Comparison of ENCODE assay signal across 23 cellular contexts in the genomic region with DNA sequence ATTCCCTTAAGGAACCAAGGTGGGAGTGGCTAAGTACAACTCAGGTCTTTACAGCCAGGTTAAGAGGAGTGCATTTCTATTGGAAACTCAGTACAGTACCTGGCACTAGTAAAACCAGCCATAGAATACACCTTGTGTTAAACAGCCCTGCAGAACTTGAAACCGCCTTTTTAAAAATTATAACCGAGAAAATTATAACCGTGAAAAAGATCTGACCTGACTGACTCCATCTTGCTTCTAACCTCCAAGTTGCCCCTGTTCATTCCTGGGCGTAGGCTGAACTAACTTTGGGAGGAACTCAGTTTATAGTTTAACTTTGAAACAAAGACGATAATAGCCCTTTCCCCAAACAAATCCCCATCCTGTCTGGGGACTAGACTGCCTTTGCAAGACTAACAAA.
A peak's percentile ranks its signal among the peaks of the same experiment; 100 is the strongest.
DNase-seq lines count a peak whose midpoint lies in the region; ATAC-seq and TF ChIP-seq lines count a peak whose summit lies in the region.
"Had no signal": no experiment of that assay in that cellular context is flagged by ENCODE, and none has a peak within 500 bp of the region (broad histone marks: within the 10 kb centered on the region; RNA-seq: fewer than 3 reads in every experiment).

No MANE protein-coding gene starts in this region.

- ATAC-seq in IMR-90 (ENCODE audit: low read depth) (no peak), HG03135 (IDR thresholded peaks at IDR 0.05; ENCODE audit: unreplicated experiment) (no peak)
- ATAC-seq: GM12878, left lung, mucosa of descending colon, Right ventricle myocardium inferior had no signal

- dilution Hi-C loops in IMR-90 (cut with HindIII; ENCODE audit: low sequenced_read_pairs, unreplicated experiment) = no loop called here

- no peaks in the 10 kb centered on the region for H3K27me3 ChIP-seq in AG04450 (ENCODE audit: control insufficient read depth, insufficient read depth, low read length)
- H3K27me3 ChIP-seq in IMR-90 (ENCODE audit: control insufficient read depth, insufficient read depth, low read length) = no peaks in the 10 kb centered on the region
- H3K27me3 ChIP-seq: BLaER1, left lung had no signal

- H4K8ac ChIP-seq in IMR-90 (ENCODE audit: low read depth in 2 of 2, low read length in 2 of 2) = peak overlapping the region; percentile 72 to 98

- peak overlapping the region; percentile 97 for H2AK5ac ChIP-seq in IMR-90 (ENCODE audit: low read depth, low read length)

- H3K27me3 Mint-ChIP-seq in chondrocyte (ENCODE audit: low read depth) (no peaks in the 10 kb centered on the region), mesothelial cell of epicardium (ENCODE audit: low read depth) (no peaks in the 10 kb centered on the region)
- H3K27me3 Mint-ChIP-seq: activated CD4-positive, alpha-beta memory T cell treated with anti-CD3 and anti-CD28 coated beads, Interleukin-2, amount 10 ng/mL, durations not matched to agents 7 days and 5 days; activated naive CD8-positive, alpha-beta T cell treated with anti-CD3 and anti-CD28 coated beads, Interleukin-2, amount 10 ng/mL, durations not matched to agents 7 days and 5 days had no signal

- TF ChIP-seq CTCF in AG04450 (IDR thresholded peaks at IDR 0.05; ENCODE audit: low read depth, low read length) (no peak), IMR-90 (conservative IDR thresholded peaks at IDR 0.05; ENCODE audit: low read depth, low read length) (no peak), chondrocyte (IDR thresholded peaks at IDR 0.05) (no peak), mesothelial cell of epicardium (IDR thresholded peaks at IDR 0.05; ENCODE audit: unreplicated experiment) (no peak)

- H3K4me3 Mint-ChIP-seq in chondrocyte (ENCODE audit: unreplicated experiment) = no peak overlapping the region
- H3K4me3 Mint-ChIP-seq in mesothelial cell of epicardium = no peak overlapping the region
- H3K4me3 Mint-ChIP-seq: activated CD4-positive, alpha-beta memory T cell treated with anti-CD3 and anti-CD28 coated beads, Interleukin-2, amount 10 ng/mL, durations not matched to agents 7 days and 5 days; activated naive CD8-positive, alpha-beta T cell treated with anti-CD3 and anti-CD28 coated beads, Interleukin-2, amount 10 ng/mL, durations not matched to agents 7 days and 5 days; immature natural killer cell had no signal

- H2BK20ac ChIP-seq in IMR-90 (ENCODE audit: low read depth, low read length) = peak overlapping the region; percentile 99

- H4K5ac ChIP-seq in IMR-90 (ENCODE audit: low read depth, low read length) = peak overlapping the region; percentile 99

- no CpG with 5 or more reads among the region's 5 CpGs for WGBS in IMR-90 (ENCODE audit: extremely low coverage in 2 of 2, insufficient read length in 1 of 2), 2 experiments

- H3K36me3 Mint-ChIP-seq in chondrocyte (ENCODE audit: low read depth) (peaks cover 6% of the 10 kb centered on the region), mesothelial cell of epicardium (peaks cover 33% of the 10 kb centered on the region)

- H3K36me3 ChIP-seq in IMR-90 (ENCODE audit: control insufficient read depth, insufficient read depth, low read length) = no peaks in the 10 kb centered on the region
- H3K36me3 ChIP-seq: prostate gland had no signal

- no TSS peak for BruUV-seq in IMR-90 (replicated peaks; lab: Mats Ljungman, UMichigan)

- H3K4me1 ChIP-seq in IMR-90 (ENCODE audit: control insufficient read depth, insufficient read depth, low read length) = peaks cover 31% of the 10 kb centered on the region
- H3K4me1 ChIP-seq: left lung, prostate gland had no signal

- CTCF ChIA-PET in AG04450 (lab: Charles Lee) (interaction anchor here (1.6 kb wide), 1 partner anchor 32 kb away, joined by 6 read pairs; no protein-coding TSS in a partner anchor), IMR-90 (lab: Yijun Ruan, JAX) (interaction anchor here (0.5 kb wide), 1 partner anchor 168 kb away, joined by 3 read pairs; no protein-coding TSS in a partner anchor)

- peak overlapping the region; percentile 98 for H3K14ac ChIP-seq in IMR-90 (replicated peaks; ENCODE audit: low read depth, low read length)

- H3K4ac ChIP-seq in IMR-90 (ENCODE audit: low read depth, low read length) = peak overlapping the region; percentile 100

- H4K91ac ChIP-seq in IMR-90 (ENCODE audit: insufficient read depth, low read depth, low read length) = peak overlapping the region; percentile 98

- no peaks in the 10 kb centered on the region for H4K20me1 ChIP-seq in IMR-90 (ENCODE audit: insufficient read depth, low read length)
- H4K20me1 ChIP-seq: BLaER1 had no signal

- H2BK5ac ChIP-seq in IMR-90 (ENCODE audit: low read depth, low read length, poor library complexity, severe bottlenecking) = peak overlapping the region; percentile 100

- H2BK15ac ChIP-seq in IMR-90 (ENCODE audit: low read depth, low read length) = peak overlapping the region; percentile 94

- DNase-seq in AG04450 (ENCODE audit: low read depth, low spot score) (no peak), IMR-90 (no peak), chondrocyte (ENCODE audit: low spot score) (no peak), mesothelial cell of epicardium (ENCODE audit: low spot score in 2 of 2, unreplicated experiment in 2 of 2) (no peak), AG20443 (ENCODE audit: low spot score) (no peak), NCI-H2029 treated with DMSO at 0.1 percent for 48 hours (lab: John Stamatoyannopoulos, UW) (no peak)
- no peak for DNase-seq in stimulated activated CD4-positive, alpha-beta T cell treated with anti-CD3 and anti-CD28 coated beads, Interleukin-2, amount 100 ng/mL, for 48 hours
- DNase-seq: activated CD4-positive, alpha-beta memory T cell treated with anti-CD3 and anti-CD28 coated beads, Interleukin-2, amount 10 ng/mL, durations not matched to agents 7 days and 5 days; activated CD4-positive, CD25-positive, alpha-beta regulatory T cell; activated naive CD8-positive, alpha-beta T cell treated with anti-CD3 and anti-CD28 coated beads, Interleukin-2, amount 10 ng/mL, durations not matched to agents 7 days and 5 days; DND-41; effector CD4-positive, alpha-beta T cell; immature natural killer cell; left lung; mucosa of descending colon; NCI-H2081 treated with DMSO at 0.1 percent for 48 hours; NCI-H82; SW 1271 had no signal

- intact Hi-C loops in IMR-90 (cut with micrococcal nuclease) = no loop called here

- H3K4me1 Mint-ChIP-seq in chondrocyte (ENCODE audit: low read depth) (peaks cover 80% of the 10 kb centered on the region), mesothelial cell of epicardium (peaks cover 23% of the 10 kb centered on the region)

- no peak overlapping the region for H2AFZ ChIP-seq in IMR-90 (replicated peaks; ENCODE audit: low read length, poor library complexity)

- peak overlapping the region; percentile 95 for H3K23ac ChIP-seq in IMR-90 (ENCODE audit: low read depth, low read length)

- in situ Hi-C loops in IMR-90 (cut with MboI; ENCODE audit: low sequenced_read_pairs) = no loop called here

- H3K27ac ChIP-seq in AG04450 (ENCODE audit: low read depth, low read length) (peak overlapping the region; percentile 85), IMR-90 (ENCODE audit: insufficient read depth, low read length) (peak overlapping the region; percentile 91)
- H3K27ac ChIP-seq: BLaER1, left lung, prostate gland had no signal

- H3K4me2 ChIP-seq in IMR-90 (ENCODE audit: low read depth, low read length) = no peak overlapping the region
- H3K4me2 ChIP-seq: BLaER1 had no signal

- H3K27ac Mint-ChIP-seq in chondrocyte (ENCODE audit: unreplicated experiment) (peak overlapping the region; percentile 93), mesothelial cell of epicardium (peak overlapping the region; percentile 22)
- H3K27ac Mint-ChIP-seq: activated CD4-positive, alpha-beta memory T cell treated with anti-CD3 and anti-CD28 coated beads, Interleukin-2, amount 10 ng/mL, durations not matched to agents 7 days and 5 days; activated naive CD8-positive, alpha-beta T cell treated with anti-CD3 and anti-CD28 coated beads, Interleukin-2, amount 10 ng/mL, durations not matched to agents 7 days and 5 days; immature natural killer cell had no signal

- H2AK9ac ChIP-seq in IMR-90 (replicated peaks; ENCODE audit: low read depth, low read length, poor library complexity) = no peak overlapping the region

- H2BK120ac ChIP-seq in IMR-90 (ENCODE audit: low read depth, low read length) = peak overlapping the region; percentile 100

- no peak overlapping the region for H3K4me3 ChIP-seq in AG04450 (ENCODE audit: low read depth, low read length)
- H3K4me3 ChIP-seq in IMR-90 (ENCODE audit: insufficient read depth, low read depth, low read length) = no peak overlapping the region
- H3K4me3 ChIP-seq: BLaER1, GM12878, left lung, mucosa of descending colon, prostate gland had no signal

- H3K9me3 ChIP-seq in AG04450 (ENCODE audit: control insufficient read depth, insufficient read depth, low read length) = peaks cover 7% of the 10 kb centered on the region; the same call in 1 of the 2 replicates
- peaks cover 4% of the 10 kb centered on the region; the same call in 1 of the 2 replicates for H3K9me3 ChIP-seq in IMR-90 (ENCODE audit: control insufficient read depth, insufficient read depth, low read length)
- H3K9me3 ChIP-seq: left lung, mucosa of descending colon, prostate gland had no signal

- POLR2A ChIA-PET in AG04450 (lab: Yijun Ruan, JAX) = interaction anchor here (1.1 to 1.2 kb wide), 2 partner anchors 32 to 39 kb away, joined by 3 to 4 read pairs; no protein-coding TSS in a partner anchor
- POLR2A ChIA-PET in IMR-90 (lab: Charles Lee; ENCODE audit: unreplicated experiment) = interaction anchor here (1.1 kb wide), 1 partner anchor 32 kb away, joined by 3 read pairs; no protein-coding TSS in a partner anchor

- H3K79me1 ChIP-seq in IMR-90 (ENCODE audit: low read depth in 1 of 2, low read length in 2 of 2) = peaks cover 17 to 43% of the 10 kb centered on the region in 2 experiments

- no peak for TF ChIP-seq RAD21 in IMR-90 (IDR thresholded peaks at IDR 0.05; ENCODE audit: low read length)

- peaks cover 23% of the 10 kb centered on the region for H3K9me1 ChIP-seq in IMR-90 (ENCODE audit: insufficient read depth, low read length)

- H3K9me3 Mint-ChIP-seq in chondrocyte (ENCODE audit: low read depth) (peaks cover 4% of the 10 kb centered on the region), mesothelial cell of epicardium (peaks cover 7% of the 10 kb centered on the region)
- H3K9me3 Mint-ChIP-seq: immature natural killer cell had no signal

- H3K56ac ChIP-seq in IMR-90 (ENCODE audit: extremely low read depth, insufficient read depth, low read length) = peak overlapping the region; percentile 85

- TF ChIP-seq POLR2A in IMR-90 (IDR thresholded peaks at IDR 0.05; ENCODE audit: low read depth, low read length) = no peak

- H3K9ac ChIP-seq in IMR-90 (ENCODE audit: low read depth, low read length) = peak overlapping the region; percentile 31; the same call in 1 of the 2 replicates
- H3K9ac ChIP-seq: BLaER1 had no signal

- H3K18ac ChIP-seq in IMR-90 (ENCODE audit: low read depth, low read length) = peak overlapping the region; percentile 92

TF ChIP-seq in IMR-90, 13 proteins besides CTCF, POLR2A, EP300 and RAD21 (continues in another document):
- no peak for TF ChIP-seq RFX5 (IDR thresholded peaks at IDR 0.05; ENCODE audit: low read depth, low read length)
- TF ChIP-seq MAZ (IDR thresholded peaks at IDR 0.05; ENCODE audit: borderline replicate concordance, low read depth, low read length) = no peak
